Comparison of ENCODE assay signal across 35 cellular contexts in genomic region chr2:204974487-204974886, GRCh38.
"Had no signal": no experiment of that assay in that cellular context is flagged by ENCODE, and none has a peak within 500 bp of the region (broad histone marks: within the 10 kb centered on the region; RNA-seq: fewer than 3 reads in every experiment).

No MANE protein-coding gene starts in this region.

- H3K27ac Mint-ChIP-seq: activated B cell treated with CpG ODN at 0.5 μM for 24 hours; activated CD4-positive, alpha-beta memory T cell treated with anti-CD3 and anti-CD28 coated beads for 36 hours; activated CD4-positive, alpha-beta T cell treated with anti-CD3 and anti-CD28 coated beads, Interleukin-2, amount 10 ng/mL, durations not matched to agents 24 days and 14 days; activated CD8-positive, alpha-beta T cell treated with anti-CD3 and anti-CD28 coated beads for 36 hours; activated naive CD4-positive, alpha-beta T cell treated with anti-CD3 and anti-CD28 coated beads for 36 hours; activated naive CD4-positive, alpha-beta T cell treated with anti-CD3 and anti-CD28 coated beads, Interleukin-2, amount 50 U/mL, for 72 hours; activated naive CD8-positive, alpha-beta T cell treated with anti-CD3 and anti-CD28 coated beads for 36 hours; activated T-cell treated with anti-CD3 and anti-CD28 coated beads, Interleukin-2, amount 50 U/mL, for 72 hours; activated T-helper 1 cell treated with anti-CD3 and anti-CD28 coated beads, Interleukin-12 subunit alpha, Interleukin-12 subunit beta, Interleukin-2, Interleukin-4 antibody, amounts not matched to agents 30 ng/mL and 10 ng/mL and 1 ng/mL, durations not matched to agents 14 hours and 24 hours and 36 hours; T-helper 2 cell treated with Interferon-gamma antibody and Interleukin-4, amounts not matched to agents 5 μg/mL and 100 μg/mL, for 36 hours had no signal

- H3K9me3 ChIP-seq: adrenal gland, body of pancreas, breast epithelium had no signal

- H3K4me3 Mint-ChIP-seq: activated B cell treated with CpG ODN at 0.5 μM for 24 hours; activated CD4-positive, alpha-beta memory T cell treated with anti-CD3 and anti-CD28 coated beads for 36 hours; activated CD4-positive, alpha-beta T cell treated with anti-CD3 and anti-CD28 coated beads, Interleukin-2, amount 10 ng/mL, durations not matched to agents 24 days and 14 days; activated CD8-positive, alpha-beta T cell treated with anti-CD3 and anti-CD28 coated beads for 36 hours; activated naive CD4-positive, alpha-beta T cell treated with anti-CD3 and anti-CD28 coated beads for 36 hours; activated naive CD8-positive, alpha-beta T cell treated with anti-CD3 and anti-CD28 coated beads for 36 hours; activated T-cell treated with anti-CD3 and anti-CD28 coated beads, Interleukin-2, amount 50 U/mL, for 4 hours; activated T-cell treated with anti-CD3 and anti-CD28 coated beads, Interleukin-2, amount 50 U/mL, for 72 hours; activated T-helper 1 cell treated with anti-CD3 and anti-CD28 coated beads, Interleukin-12 subunit alpha, Interleukin-12 subunit beta, Interleukin-2, Interleukin-4 antibody, amounts not matched to agents 30 ng/mL and 10 ng/mL and 1 ng/mL, durations not matched to agents 14 hours and 24 hours and 36 hours; T-helper 2 cell treated with Interferon-gamma antibody and Interleukin-4, amounts not matched to agents 5 μg/mL and 100 μg/mL, for 36 hours had no signal

- H3K36me3 ChIP-seq: adrenal gland, brain microvascular endothelial cell, breast epithelium had no signal

- H3K4me1 Mint-ChIP-seq: activated B cell treated with CpG ODN at 0.5 μM for 24 hours had no signal

- H3K9me3 Mint-ChIP-seq: activated B cell treated with CpG ODN at 0.5 μM for 24 hours; activated T-cell treated with anti-CD3 and anti-CD28 coated beads, Interleukin-2, amount 50 U/mL, for 72 hours; activated T-helper 17 cell treated with anti-CD3 and anti-CD28 coated beads, Interleukin-2, amount 50 U/mL, for 72 hours had no signal

- H3K4me1 ChIP-seq: body of pancreas, breast epithelium had no signal

- H3K27ac ChIP-seq: adrenal gland, body of pancreas, brain microvascular endothelial cell, breast epithelium, VCaP had no signal

- DNase-seq: activated B cell treated with CpG ODN at 0.5 μM for 24 hours; activated CD4-positive, alpha-beta memory T cell treated with anti-CD3 and anti-CD28 coated beads for 36 hours; activated CD4-positive, alpha-beta T cell treated with anti-CD3 and anti-CD28 coated beads for 4 hours; activated CD4-positive, alpha-beta T cell treated with anti-CD3 and anti-CD28 coated beads, Interleukin-2, amount 10 ng/mL, durations not matched to agents 24 days and 14 days; activated CD4-positive, alpha-beta T cell treated with anti-CD3 and anti-CD28 coated beads, Interleukin-2, amount 50 U/mL, for 1 hour; activated CD4-positive, alpha-beta T cell treated with anti-CD3 and anti-CD28 coated beads, Interleukin-2, amount 50 U/mL, for 4 hours; activated CD4-positive, CD25-positive, alpha-beta regulatory T cell treated with anti-CD3 and anti-CD28 coated beads, Interleukin-2, amount 50 U/mL, for 72 hours; activated CD8-positive, alpha-beta memory T cell treated with anti-CD3 and anti-CD28 coated beads, Interleukin-2, amount 50 U/mL, for 4 hours; activated CD8-positive, alpha-beta T cell treated with anti-CD3 and anti-CD28 coated beads for 36 hours; activated effector memory CD4-positive, alpha-beta T cell treated with anti-CD3 and anti-CD28 coated beads, Interleukin-2, amount 50 U/mL, for 16 hours; activated gamma-delta T cell treated with Interleukin-2 at 50 U/mL for 16 hours; activated naive CD4-positive, alpha-beta T cell; activated naive CD4-positive, alpha-beta T cell treated with anti-CD3 and anti-CD28 coated beads for 36 hours; activated naive CD4-positive, alpha-beta T cell treated with anti-CD3 and anti-CD28 coated beads, Interleukin-2, amount 50 U/mL, for 16 hours; activated naive CD8-positive, alpha-beta T cell treated with anti-CD3 and anti-CD28 coated beads for 36 hours; activated T-cell treated with anti-CD3 and anti-CD28 coated beads for 4 hours; activated T-cell treated with anti-CD3 and anti-CD28 coated beads, Interleukin-2, amount 50 U/mL, for 1 hour; activated T-cell treated with anti-CD3 and anti-CD28 coated beads, Interleukin-2, amount 50 U/mL, for 4 hours; activated T-cell treated with anti-CD3 and anti-CD28 coated beads, Interleukin-2, amount 50 U/mL, for 72 hours; adrenal gland; amniotic stem cell; aorta; body of pancreas; brain microvascular endothelial cell; central memory CD4-positive, alpha-beta T cell; T-helper 2 cell; T-helper 9 cell had no signal

- H3K4me3 ChIP-seq: adrenal gland, body of pancreas, breast epithelium had no signal

- ATAC-seq: activated CD8-positive, alpha-beta T cell treated with anti-CD3 and anti-CD28 coated beads for 36 hours; activated naive CD4-positive, alpha-beta T cell treated with anti-CD3 and anti-CD28 coated beads, Interleukin-2, amount 50 U/mL, for 72 hours; activated T-cell treated with anti-CD3 and anti-CD28 coated beads, Interleukin-2, amount 50 U/mL, for 4 hours; activated T-cell treated with anti-CD3 and anti-CD28 coated beads, Interleukin-2, amount 50 U/mL, for 72 hours; activated T-helper 17 cell treated with anti-CD3 and anti-CD28 coated beads, Interleukin-2, amount 50 U/mL, for 72 hours; body of pancreas had no signal

- H3K27me3 ChIP-seq: adrenal gland, body of pancreas, brain microvascular endothelial cell, breast epithelium had no signal

- H3K27me3 Mint-ChIP-seq: activated B cell treated with CpG ODN at 0.5 μM for 24 hours; activated CD4-positive, alpha-beta memory T cell treated with anti-CD3 and anti-CD28 coated beads for 36 hours; activated CD4-positive, alpha-beta T cell treated with anti-CD3 and anti-CD28 coated beads, Interleukin-2, amount 10 ng/mL, durations not matched to agents 24 days and 14 days; activated CD8-positive, alpha-beta T cell treated with anti-CD3 and anti-CD28 coated beads for 36 hours; activated naive CD8-positive, alpha-beta T cell treated with anti-CD3 and anti-CD28 coated beads for 36 hours; activated T-helper 17 cell treated with anti-CD3 and anti-CD28 coated beads, Interleukin-2, amount 50 U/mL, for 72 hours had no signal

- FAIRE-seq: astrocyte, TTC549 had no signal
